ENCODE assay signal across 8 cellular contexts in genomic region chr2:21042958-21043743, GRCh38. TPM values are rescaled to one million over a fixed set of nuclear protein-coding genes. Genes with fewer than 3 reads are reported as not detected.
DNase-seq lines count a peak whose midpoint lies in the region; ATAC-seq, FAIRE-seq and TF ChIP-seq lines count a peak whose summit lies in the region.

No MANE protein-coding gene starts in this region.

- DNase-seq in 8988T, result peak; percentile 54
- peak; percentile 69 for DNase-seq in GM12891 (ENCODE audit: insufficient read length, low spot score)
- peak; percentile 8 for DNase-seq in NCI-H2196 treated with DMSO at 0.1 percent for 48 hours (lab: John Stamatoyannopoulos, UW; ENCODE audit: unreplicated experiment)
- DNase-seq in activated CD8-positive, alpha-beta memory T cell treated with anti-CD3 and anti-CD28 coated beads, Interleukin-2, amount 50 U/mL, for 24 hours (ENCODE audit: extremely low read depth), result peak; percentile 9
- no peak for DNase-seq in epithelial cell of proximal tubule (ENCODE audit: low read depth)
- DNase-seq in midbrain (lab: John Stamatoyannopoulos, UW), result peak; percentile 72
- peak; percentile 6 to 30 for DNase-seq in stimulated activated CD8-positive, alpha-beta memory T cell treated with anti-CD3 and anti-CD28 coated beads, Interleukin-7, amount 100 ng/mL, for 1 hour (ENCODE audit: low read depth in 2 of 2)

- no peak for TF ChIP-seq POLR2A in GM12891 (IDR thresholded peaks at IDR 0.05; ENCODE audit: low read depth, low read length)

- peak; percentile 77 for ATAC-seq in HG02885 (IDR thresholded peaks at IDR 0.05; ENCODE audit: poor library complexity, unreplicated experiment)

- peak; percentile 63 for FAIRE-seq in GM12891 (lab: Jason Lieb, UNC)

- TF ChIP-seq CTCF in epithelial cell of proximal tubule (conservative IDR thresholded peaks at IDR 0.05; ENCODE audit: low read depth, low read length), result peak; percentile 97

- H3K4me3 ChIP-seq in epithelial cell of proximal tubule (ENCODE audit: low read depth, low read length), result no peak overlapping the region

TF ChIP-seq in GM12891, 5 proteins besides CTCF, POLR2A, EP300 and RAD21:
- TF ChIP-seq TAF1 (IDR thresholded peaks at IDR 0.05; ENCODE audit: low read depth, low read length), result no peak
- TF ChIP-seq PAX5 (IDR thresholded peaks at IDR 0.05; ENCODE audit: insufficient read depth, low read length, severe bottlenecking), result no peak
- TF ChIP-seq POLR2AphosphoS5 (IDR thresholded peaks at IDR 0.05; ENCODE audit: low read depth, low read length), result no peak
- TF ChIP-seq SPI1 (IDR thresholded peaks at IDR 0.05; ENCODE audit: low read depth, low read length), result no peak
- no peak for TF ChIP-seq POU2F2 (IDR thresholded peaks at IDR 0.05; ENCODE audit: low read depth, low read length)

RNA-seq across cellular contexts. Expression of gene APOB, which starts 0.7 kb away (rescaled TPM):
- not detected for polyA plus RNA-seq in GM12891 (2012; ENCODE audit: low read depth, missing spikeins)
- total RNA-seq in epithelial cell of proximal tubule, result not detected in 2 replicates
